ENCODE assay signal across 14 cellular contexts in genomic region chr1:36253463-36253862, GRCh38. TPM values are rescaled to one million over a fixed set of nuclear protein-coding genes. Genes with fewer than 3 reads are reported as not detected.
DNase-seq lines count a peak whose midpoint lies in the region; ATAC-seq and TF ChIP-seq lines count a peak whose summit lies in the region.
"Had no signal": no experiment of that assay in that cellular context is flagged by ENCODE, and none has a peak within 500 bp of the region (broad histone marks: within the 10 kb centered on the region; RNA-seq: fewer than 3 reads in every experiment).

No MANE protein-coding gene starts in this region.

- no peak overlapping the region for H2AFZ ChIP-seq in fibroblast of lung (ENCODE audit: low read length)
- H2AFZ ChIP-seq in trophoblast cell (ENCODE audit: insufficient read depth, low read length, poor library complexity): no peak overlapping the region

- no peaks in the 10 kb centered on the region for H3K9me3 Mint-ChIP-seq in activated CD4-positive, alpha-beta memory T cell treated with anti-CD3 and anti-CD28 coated beads for 36 hours
- no peaks in the 10 kb centered on the region for H3K9me3 Mint-ChIP-seq in activated CD4-positive, alpha-beta memory T cell treated with anti-CD3 and anti-CD28 coated beads, Interleukin-2, amount 10 ng/mL, durations not matched to agents 7 days and 5 days

- no peak overlapping the region for H3K4me3 Mint-ChIP-seq in activated CD4-positive, alpha-beta memory T cell treated with anti-CD3 and anti-CD28 coated beads for 36 hours
- no peak overlapping the region for H3K4me3 Mint-ChIP-seq in activated CD4-positive, alpha-beta memory T cell treated with anti-CD3 and anti-CD28 coated beads, Interleukin-2, amount 10 ng/mL, durations not matched to agents 7 days and 5 days

- H3K79me2 ChIP-seq in fibroblast of lung (ENCODE audit: control insufficient read depth, insufficient read depth, low read length) (peaks cover 96% of the 10 kb centered on the region), trophoblast cell (ENCODE audit: control insufficient read depth, insufficient read depth, low read length, poor library complexity) (peaks cover 16% of the 10 kb centered on the region)

- H3K4me3 ChIP-seq in NB4 (ENCODE audit: low read depth, low read length): no peak overlapping the region
- no peak overlapping the region for H3K4me3 ChIP-seq in fibroblast of lung (replicated peaks in 1 of 4; ENCODE audit: control extremely low read depth in 1 of 4, insufficient read depth in 1 of 4, low read depth in 3 of 4, low read length in 4 of 4)
- no peak overlapping the region for H3K4me3 ChIP-seq in trophoblast cell (ENCODE audit: low read depth, low read length)
- H3K4me3 ChIP-seq: uterus had no signal

- H4K8ac ChIP-seq in trophoblast cell (ENCODE audit: low read depth, low read length): no peak overlapping the region

- no peak overlapping the region for H3K9ac ChIP-seq in fibroblast of lung (ENCODE audit: insufficient read depth, low read length)
- no peak overlapping the region for H3K9ac ChIP-seq in trophoblast cell (ENCODE audit: low read length)

- WGBS in trophoblast cell (ENCODE audit: extremely low coverage, insufficient coverage, insufficient read length): no CpG with 5 or more reads among the region's 4 CpGs

- no peak overlapping the region for H4K12ac ChIP-seq in trophoblast cell (ENCODE audit: low read depth, low read length)

- no peak for TF ChIP-seq POLR2A in NB4 (IDR thresholded peaks at IDR 0.05; ENCODE audit: extremely low read depth, insufficient read length)

- TF ChIP-seq CTCF in NB4 (IDR thresholded peaks at IDR 0.05; ENCODE audit: low read depth, low read length) (no peak), fibroblast of lung (conservative IDR thresholded peaks at IDR 0.05 in 1 of 2, IDR thresholded peaks at IDR 0.05 in 1 of 2; ENCODE audit: low read depth in 1 of 2, low read length in 2 of 2) (no peak)

- no peak overlapping the region for H3K27ac ChIP-seq in fibroblast of lung (ENCODE audit: insufficient read depth, low read length)
- no peak overlapping the region for H3K27ac ChIP-seq in trophoblast cell (ENCODE audit: low read depth, low read length)

- H3K14ac ChIP-seq in trophoblast cell (ENCODE audit: low read length): no peak overlapping the region

- no peak overlapping the region for H2BK12ac ChIP-seq in trophoblast cell (ENCODE audit: low read length)

- peak overlapping the region; percentile 64 for H3K4ac ChIP-seq in trophoblast cell (ENCODE audit: low read depth, low read length)

- no peak overlapping the region for H3K18ac ChIP-seq in trophoblast cell (ENCODE audit: low read length)

- H3K36me3 ChIP-seq in fibroblast of lung (ENCODE audit: control insufficient read depth, insufficient read depth, low read length): peaks cover 1% of the 10 kb centered on the region
- no peaks in the 10 kb centered on the region for H3K36me3 ChIP-seq in trophoblast cell (ENCODE audit: control insufficient read depth in 1 of 2, insufficient read depth in 2 of 2, low read length in 2 of 2)
- H3K36me3 ChIP-seq: uterus had no signal

- CTCF ChIA-PET in activated CD4-positive, alpha-beta memory T cell treated with anti-CD3 and anti-CD28 coated beads for 36 hours (lab: Charles Lee): interaction anchor here (0.5 to 2.1 kb wide), 4 partner anchors 32 to 115 kb away, joined by 3 to 7 read pairs (median 4); no protein-coding TSS in a partner anchor
- CTCF ChIA-PET in activated CD4-positive, alpha-beta memory T cell treated with anti-CD3 and anti-CD28 coated beads, Interleukin-2, amount 10 ng/mL, durations not matched to agents 7 days and 5 days (lab: Charles Lee): interaction anchor here (0.6 to 1.3 kb wide), 4 partner anchors 32 to 1047 kb away, joined by 3 to 4 read pairs (median 4); no protein-coding TSS in a partner anchor

- POLR2A ChIA-PET in activated CD4-positive, alpha-beta memory T cell treated with anti-CD3 and anti-CD28 coated beads for 36 hours (lab: Charles Lee): no interaction called here
- POLR2A ChIA-PET in activated CD4-positive, alpha-beta memory T cell treated with anti-CD3 and anti-CD28 coated beads, Interleukin-2, amount 10 ng/mL, durations not matched to agents 7 days and 5 days (lab: Charles Lee): interaction anchor here (0.7 to 1.5 kb wide), 2 partner anchors 9 to 10 kb away, joined by 3 read pairs; no protein-coding TSS in a partner anchor

- intact Hi-C loops in activated CD4-positive, alpha-beta memory T cell treated with anti-CD3 and anti-CD28 coated beads for 36 hours (cut with micrococcal nuclease): no loop called here

- peaks cover 3% of the 10 kb centered on the region for H3K79me1 ChIP-seq in trophoblast cell (ENCODE audit: low read length)

- H3K4me2 ChIP-seq in fibroblast of lung (ENCODE audit: extremely low read depth, insufficient read depth, low read length) (no peak overlapping the region), trophoblast cell (ENCODE audit: low read length) (no peak overlapping the region)

- no peak overlapping the region for H2BK5ac ChIP-seq in trophoblast cell (ENCODE audit: low read depth, low read length, poor library complexity)

- no peak overlapping the region for H2AK5ac ChIP-seq in trophoblast cell (ENCODE audit: low read length)

- no peak overlapping the region for H4K91ac ChIP-seq in trophoblast cell (ENCODE audit: low read depth, low read length)

- H4K20me1 ChIP-seq in fibroblast of lung (ENCODE audit: control insufficient read depth, extremely low read depth, insufficient read depth, low read length): peaks cover 11% of the 10 kb centered on the region

- no peak for ATAC-seq in GM21786 (IDR thresholded peaks at IDR 0.05; ENCODE audit: unreplicated experiment)

- H3K9me3 ChIP-seq in fibroblast of lung (ENCODE audit: control insufficient read depth, insufficient read depth, low read depth, low read length) (no peaks in the 10 kb centered on the region), trophoblast cell (ENCODE audit: insufficient read depth, low read depth, low read length) (no peaks in the 10 kb centered on the region)
- H3K9me3 ChIP-seq: uterus had no signal

- H3K4me1 ChIP-seq in fibroblast of lung (ENCODE audit: control insufficient read depth, extremely low read depth, insufficient read depth, low read length) (peaks cover 14% of the 10 kb centered on the region), trophoblast cell (ENCODE audit: control insufficient read depth in 1 of 2, insufficient read depth in 2 of 2, low read length in 2 of 2) (peaks cover 13% of the 10 kb centered on the region in 2 experiments)

- no peak overlapping the region for H3K23ac ChIP-seq in trophoblast cell (ENCODE audit: low read length)

- no peaks in the 10 kb centered on the region for H3K27me3 Mint-ChIP-seq in activated CD4-positive, alpha-beta memory T cell treated with anti-CD3 and anti-CD28 coated beads for 36 hours
- no peaks in the 10 kb centered on the region for H3K27me3 Mint-ChIP-seq in activated CD4-positive, alpha-beta memory T cell treated with anti-CD3 and anti-CD28 coated beads, Interleukin-2, amount 10 ng/mL, durations not matched to agents 7 days and 5 days

- H3K27me3 ChIP-seq in fibroblast of lung (ENCODE audit: control insufficient read depth, insufficient read depth, low read length) (no peaks in the 10 kb centered on the region), trophoblast cell (ENCODE audit: insufficient read depth, low read length) (no peaks in the 10 kb centered on the region)
- H3K27me3 ChIP-seq: uterus had no signal

- peak overlapping the region; percentile 30 for H3K27ac Mint-ChIP-seq in activated CD4-positive, alpha-beta memory T cell treated with anti-CD3 and anti-CD28 coated beads for 36 hours
- H3K27ac Mint-ChIP-seq in activated CD4-positive, alpha-beta memory T cell treated with anti-CD3 and anti-CD28 coated beads, Interleukin-2, amount 10 ng/mL, durations not matched to agents 7 days and 5 days: no peak overlapping the region

- H3K4me1 Mint-ChIP-seq in activated CD4-positive, alpha-beta memory T cell treated with anti-CD3 and anti-CD28 coated beads for 36 hours (ENCODE audit: low read depth): peaks cover 54% of the 10 kb centered on the region
- H3K4me1 Mint-ChIP-seq in activated CD4-positive, alpha-beta memory T cell treated with anti-CD3 and anti-CD28 coated beads, Interleukin-2, amount 10 ng/mL, durations not matched to agents 7 days and 5 days: peaks cover 43% of the 10 kb centered on the region

- peaks cover 8% of the 10 kb centered on the region for H3K36me3 Mint-ChIP-seq in activated CD4-positive, alpha-beta memory T cell treated with anti-CD3 and anti-CD28 coated beads for 36 hours
- peaks cover 19% of the 10 kb centered on the region for H3K36me3 Mint-ChIP-seq in activated CD4-positive, alpha-beta memory T cell treated with anti-CD3 and anti-CD28 coated beads, Interleukin-2, amount 10 ng/mL, durations not matched to agents 7 days and 5 days (ENCODE audit: low read depth)

- no peak for DNase-seq in activated CD4-positive, alpha-beta memory T cell treated with anti-CD3 and anti-CD28 coated beads for 36 hours
- no peak for DNase-seq in activated CD4-positive, alpha-beta memory T cell treated with anti-CD3 and anti-CD28 coated beads, Interleukin-2, amount 10 ng/mL, durations not matched to agents 7 days and 5 days
- DNase-seq in NB4 (ENCODE audit: low read depth): peak; percentile 21
- DNase-seq in fibroblast of lung (ENCODE audit: low read depth in 2 of 2): peak; percentile 24 to 81
- no peak for DNase-seq in trophoblast cell
- no peak for DNase-seq in NCI-H1105 (lab: John Stamatoyannopoulos, UW)
- no peak for DNase-seq in NCI-H2107 treated with DMSO at 0.1 percent for 48 hours (lab: John Stamatoyannopoulos, UW; ENCODE audit: unreplicated experiment)
- DNase-seq: ACHN; activated CD4-positive, CD25-positive, alpha-beta regulatory T cell treated with anti-CD3 and anti-CD28 coated beads, Interleukin-2, amount 50 U/mL, for 72 hours; DMS79 treated with DMSO at 0.1 percent for 48 hours; GOT3; NCI-H1417 had no signal

- no peak overlapping the region for H2BK120ac ChIP-seq in trophoblast cell (ENCODE audit: insufficient read depth, low read length, poor library complexity)

RNA-seq across cellular contexts. Expression of gene THRAP3, which starts 29.2 kb away (rescaled TPM):
- 100 to 1,000 TPM; 135 to 138 TPM for total RNA-seq in activated CD4-positive, alpha-beta memory T cell treated with anti-CD3 and anti-CD28 coated beads for 36 hours
- 100 to 1,000 TPM; 128 to 133 TPM for total RNA-seq in activated CD4-positive, alpha-beta memory T cell treated with anti-CD3 and anti-CD28 coated beads, Interleukin-2, amount 10 ng/mL, durations not matched to agents 7 days and 5 days
- 67.5 and 92.5 TPM in 2 replicates for total RNA-seq in fibroblast of lung
- polyA plus RNA-seq in fibroblast of lung: 96.4 and 97.5 TPM in 2 replicates
- 69.5 and 80.1 TPM in 2 replicates for polyA plus RNA-seq in fibroblast of lung (2012)
- 46.3 and 51.7 TPM in 2 replicates for polyA minus RNA-seq in fibroblast of lung (ENCODE audit: low replicate concordance)
- polyA plus RNA-seq in trophoblast cell (2013): 95.1 and 102 TPM in 2 replicates

RNA-seq across cellular contexts. Expression of gene SH3D21, which starts 52.7 kb away (rescaled TPM):
- 10 to 100 TPM; 16.9 to 18.1 TPM for total RNA-seq in activated CD4-positive, alpha-beta memory T cell treated with anti-CD3 and anti-CD28 coated beads for 36 hours
- 10 to 100 TPM; 18.9 to 19.3 TPM for total RNA-seq in activated CD4-positive, alpha-beta memory T cell treated with anti-CD3 and anti-CD28 coated beads, Interleukin-2, amount 10 ng/mL, durations not matched to agents 7 days and 5 days
- total RNA-seq in fibroblast of lung: 2.8 and 3.3 TPM in 2 replicates
- 1.1 and 1.9 TPM in 2 replicates for polyA plus RNA-seq in fibroblast of lung
- polyA plus RNA-seq in fibroblast of lung (2012): 2.0 and 3.7 TPM in 2 replicates
- polyA minus RNA-seq in fibroblast of lung (ENCODE audit: low replicate concordance): 1.3 and 1.7 TPM in 2 replicates
- 14.7 and 15.0 TPM in 2 replicates for polyA plus RNA-seq in trophoblast cell (2013)

Comparison
In these comparisons a context has a peak if more than half of its experiments do, and no peak if none do; other contexts are left out.
1. DNase-seq: peak in NB4 (single experiment) and fibroblast of lung (2 of 2); none in activated CD4-positive, alpha-beta memory T cell treated with anti-CD3 and anti-CD28 coated beads for 36 hours (single experiment), activated CD4-positive, alpha-beta memory T cell treated with anti-CD3 and anti-CD28 coated beads, Interleukin-2, amount 10 ng/mL, durations not matched to agents 7 days and 5 days (single experiment), trophoblast cell (0 of 2), NCI-H1105 (single experiment) and NCI-H2107 treated with DMSO at 0.1 percent for 48 hours (single experiment).